ENCODE assay signal across 8 cellular contexts in the genomic region with DNA sequence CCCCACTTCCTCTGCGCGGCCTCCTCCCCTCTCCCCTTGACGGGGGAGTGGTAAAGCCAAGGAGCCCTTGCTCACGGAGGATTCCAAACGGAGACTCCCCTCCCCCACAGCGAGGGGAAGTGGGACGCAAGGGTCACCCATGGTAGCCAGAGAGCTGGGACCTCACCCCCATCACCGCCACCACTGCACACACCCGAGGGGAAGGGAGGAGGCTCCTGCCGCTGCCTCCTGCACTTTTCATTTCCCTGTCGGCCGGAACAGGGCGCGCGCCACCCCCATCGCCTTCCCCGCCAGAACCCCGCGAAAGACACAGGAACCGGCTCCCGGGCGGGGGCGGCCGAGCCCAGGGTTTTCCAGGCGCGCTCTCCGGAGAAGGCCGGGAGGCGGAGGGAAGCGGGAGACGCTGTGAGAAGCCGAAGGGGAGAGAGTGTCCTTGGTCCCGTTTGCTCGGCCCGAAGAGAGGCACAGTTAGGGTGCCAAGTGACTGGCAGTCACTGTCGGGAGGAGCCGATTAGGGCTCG. TPM values are rescaled to one million over a fixed set of nuclear protein-coding genes. Genes with fewer than 3 reads are reported as not detected.
DNase-seq lines count a peak whose midpoint lies in the region; ATAC-seq and TF ChIP-seq lines count a peak whose summit lies in the region.

No MANE protein-coding gene starts in this region.

- H2AFZ ChIP-seq in SK-N-SH (ENCODE audit: low read depth) = peak overlapping the region; percentile 85

- H3K27ac ChIP-seq in SK-N-SH (ENCODE audit: low read depth in 2 of 2, low read length in 1 of 2) = peak overlapping the region in 1 of 2 experiments; percentile 48; a peak in 2 of 4 replicates
- H3K27ac ChIP-seq in iPS DF 6.9 (ENCODE audit: low read length) = no peak overlapping the region

- peak; percentile 17 for ATAC-seq in HG02678 (IDR thresholded peaks at IDR 0.05; ENCODE audit: unreplicated experiment)
- peak; percentile 17 for ATAC-seq in sciatic nerve
- no peak for ATAC-seq in HG02852 (IDR thresholded peaks at IDR 0.05; ENCODE audit: unreplicated experiment)

- H3K27me3 ChIP-seq in SK-N-SH (ENCODE audit: insufficient read depth) (no peaks in the 10 kb centered on the region), iPS DF 6.9 (ENCODE audit: control insufficient read depth, insufficient read depth, low read length) (no peaks in the 10 kb centered on the region)

- no peak for TF ChIP-seq RAD21 in SK-N-SH (IDR thresholded peaks at IDR 0.05; ENCODE audit: low read length)

- no peaks in the 10 kb centered on the region for H3K9me3 ChIP-seq in SK-N-SH
- H3K9me3 ChIP-seq in iPS DF 6.9 (ENCODE audit: control insufficient read depth, insufficient read depth, low read length) = no peaks in the 10 kb centered on the region

- POLR2A ChIA-PET in SK-N-SH (lab: Yijun Ruan, JAX) = interaction anchor here (0.6 to 2.4 kb wide), 2 partner anchors 14 to 1797 kb away, joined by 3 to 5 read pairs; no protein-coding TSS in a partner anchor

- H4K20me1 ChIP-seq in SK-N-SH (ENCODE audit: insufficient read depth) = no peaks in the 10 kb centered on the region

- no peak for TF ChIP-seq EP300 in SK-N-SH (IDR thresholded peaks at IDR 0.05; ENCODE audit: borderline replicate concordance in 1 of 2, low read depth in 1 of 2, low read length in 1 of 2)

- H3K4me2 ChIP-seq in SK-N-SH = peak overlapping the region; percentile 93

- peaks cover 0 to 5% of the 10 kb centered on the region in 2 experiments for H3K36me3 ChIP-seq in SK-N-SH (replicated peaks in 1 of 2; ENCODE audit: control insufficient read depth in 1 of 2, insufficient read depth in 2 of 2, low read length in 1 of 2)
- peaks cover 4% of the 10 kb centered on the region; the same call in 1 of the 2 replicates for H3K36me3 ChIP-seq in iPS DF 6.9 (ENCODE audit: control insufficient read depth, insufficient read depth, low read length)

- peaks cover 23 to 24% of the 10 kb centered on the region in 2 experiments; a peak in 3 of 4 replicates for H3K4me1 ChIP-seq in SK-N-SH (ENCODE audit: control insufficient read depth in 1 of 2, insufficient read depth in 2 of 2, low read depth in 1 of 2, low read length in 1 of 2)
- H3K4me1 ChIP-seq in iPS DF 6.9 (ENCODE audit: control insufficient read depth, insufficient read depth, low read length) = peaks cover 14% of the 10 kb centered on the region

- peaks cover 45% of the 10 kb centered on the region for H3K79me2 ChIP-seq in SK-N-SH (ENCODE audit: insufficient read depth)

- TF ChIP-seq CTCF in SK-N-SH (IDR thresholded peaks at IDR 0.05) (no peak), astrocyte of the cerebellum (IDR thresholded peaks at IDR 0.05; ENCODE audit: low read depth, low read length, missing control alignments) (no peak)

- intact Hi-C loops in sciatic nerve (cut with DNase I) = no loop called here

- CTCF ChIA-PET in SK-N-SH (lab: Yijun Ruan, JAX) = interaction anchor here (1.0 to 10.3 kb wide), 7 partner anchors 19 to 154 kb away, joined by 3 to 96 read pairs (median 8); partner anchors contain the start of genes BYSL, MED20 and TOMM6

- DNase-seq in COR-L47 (lab: John Stamatoyannopoulos, UW) = peak; percentile 14
- DNase-seq in SK-N-SH = peak; percentile 67
- DNase-seq in astrocyte of the cerebellum (ENCODE audit: low read depth) = no peak
- DNase-seq in iPS DF 6.9 (ENCODE audit: low read depth, low spot score) = no peak
- peak; percentile 72 for DNase-seq in sciatic nerve (ENCODE audit: low spot score)
- no peak for DNase-seq in NCI-H524 treated with DMSO at 0.1 percent for 48 hours (lab: John Stamatoyannopoulos, UW)

- in situ Hi-C loops in astrocyte of the cerebellum (cut with HindIII; ENCODE audit: low sequenced_read_pairs) = no loop called here

- no peaks in the 10 kb centered on the region for H3K9me2 ChIP-seq in SK-N-SH

- 3% methylated on average over 35 of the region's 38 CpGs for WGBS in SK-N-SH (ENCODE audit: low lambda C conversion rate)
- WGBS in iPS DF 6.9 (ENCODE audit: insufficient coverage, insufficient read length) = no CpG with 5 or more reads among the region's 38 CpGs

- H3K4me3 ChIP-seq in SK-N-SH (ENCODE audit: low read depth in 2 of 2, low read length in 1 of 2) (peak overlapping the region; percentile 92 to 95), astrocyte of the cerebellum (ENCODE audit: low read depth, low read length) (peak overlapping the region; percentile 91), iPS DF 6.9 (ENCODE audit: low read length) (peak overlapping the region; percentile 71; the same call in 1 of the 2 replicates)

- peaks cover 28% of the 10 kb centered on the region for H3F3A ChIP-seq in SK-N-SH (replicated peaks; ENCODE audit: insufficient read depth)

- H3K9ac ChIP-seq in SK-N-SH = peak overlapping the region; percentile 79

TF ChIP-seq in SK-N-SH, 30 proteins besides CTCF, POLR2A, EP300 and RAD21:
- TF ChIP-seq JUND (IDR thresholded peaks at IDR 0.05) = no peak
- TF ChIP-seq RXRA (IDR thresholded peaks at IDR 0.05; ENCODE audit: borderline replicate concordance, low read depth) = no peak
- TF ChIP-seq, protein P1, sequence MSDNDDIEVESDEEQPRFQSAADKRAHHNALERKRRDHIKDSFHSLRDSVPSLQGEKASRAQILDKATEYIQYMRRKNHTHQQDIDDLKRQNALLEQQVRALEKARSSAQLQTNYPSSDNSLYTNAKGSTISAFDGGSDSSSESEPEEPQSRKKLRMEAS (IDR thresholded peaks at IDR 0.05; ENCODE audit: low read depth) = no peak
- TF ChIP-seq FOXM1 (IDR thresholded peaks at IDR 0.05; ENCODE audit: low read depth) = no peak
- no peak for TF ChIP-seq FOSL2 (IDR thresholded peaks at IDR 0.05; ENCODE audit: borderline replicate concordance, low read depth)
- 0 out of 2 replicates have a peak, but pooled peaks have one; percentile 3 for TF ChIP-seq SMC3 (IDR thresholded peaks at IDR 0.05; ENCODE audit: low read depth, low read length)
- no peak for TF ChIP-seq CHD2 (IDR thresholded peaks at IDR 0.05; ENCODE audit: low read length, partially characterized antibody)
- TF ChIP-seq RFX5 (IDR thresholded peaks at IDR 0.05; ENCODE audit: low read length) = no peak
- peak; percentile 15; the same call in 1 of the 2 replicates for TF ChIP-seq GABPA (IDR thresholded peaks at IDR 0.05; ENCODE audit: low read depth)
- TF ChIP-seq, protein P2, sequence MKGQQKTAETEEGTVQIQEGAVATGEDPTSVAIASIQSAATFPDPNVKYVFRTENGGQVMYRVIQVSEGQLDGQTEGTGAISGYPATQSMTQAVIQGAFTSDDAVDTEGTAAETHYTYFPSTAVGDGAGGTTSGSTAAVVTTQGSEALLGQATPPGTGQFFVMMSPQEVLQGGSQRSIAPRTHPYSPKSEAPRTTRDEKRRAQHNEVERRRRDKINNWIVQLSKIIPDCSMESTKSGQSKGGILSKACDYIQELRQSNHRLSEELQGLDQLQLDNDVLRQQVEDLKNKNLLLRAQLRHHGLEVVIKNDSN (IDR thresholded peaks at IDR 0.05; ENCODE audit: borderline replicate concordance, low read depth) = no peak
- TF ChIP-seq SIN3A (IDR thresholded peaks at IDR 0.05; ENCODE audit: borderline replicate concordance, low read depth, low read length) = 0 out of 2 replicates have a peak, but pooled peaks have one; percentile 24
- no peak for TF ChIP-seq GATA2 (CRISPR knock-in tag; IDR thresholded peaks at IDR 0.05)
- no peak for TF ChIP-seq TAF1 (IDR thresholded peaks at IDR 0.05; ENCODE audit: borderline replicate concordance, low read depth, low read length)
- no peak for TF ChIP-seq ZBTB33 (IDR thresholded peaks at IDR 0.05; ENCODE audit: borderline replicate concordance, low read depth)
- TF ChIP-seq TCF12 (IDR thresholded peaks at IDR 0.05) = no peak
- no peak for TF ChIP-seq RCOR1 (IDR thresholded peaks at IDR 0.05; ENCODE audit: low read length)
- no peak for TF ChIP-seq MEF2A (IDR thresholded peaks at IDR 0.05; ENCODE audit: borderline replicate concordance, low read depth)

RNA-seq across cellular contexts. Expression of gene CCND3, which starts 0.8 kb away (rescaled TPM):
- polyA plus RNA-seq in SK-N-SH (2012; rRNA removed) = 22.4 and 26.6 TPM in 2 replicates
- polyA plus RNA-seq in SK-N-SH (2012; cell fraction: cytosol; rRNA removed) = 16.0 and 24.0 TPM in 2 replicates
- polyA plus RNA-seq in SK-N-SH (2012; cell fraction: nucleus; rRNA removed) = 28.0 and 33.4 TPM in 2 replicates
- total RNA-seq in sciatic nerve = 62.9 TPM

RNA-seq across cellular contexts. Expression of gene BYSL, which starts 19.5 kb away (rescaled TPM):
- 31.1 and 56.0 TPM in 2 replicates for polyA plus RNA-seq in SK-N-SH (2012; rRNA removed)
- 32.4 and 35.9 TPM in 2 replicates for polyA plus RNA-seq in SK-N-SH (2012; cell fraction: cytosol; rRNA removed)
- 54.5 and 56.0 TPM in 2 replicates for polyA plus RNA-seq in SK-N-SH (2012; cell fraction: nucleus; rRNA removed)
- 16.0 TPM for total RNA-seq in sciatic nerve

RNA-seq across cellular contexts. Expression of gene MED20, which starts 19.9 kb away (rescaled TPM):
- 25.1 and 29.6 TPM in 2 replicates for polyA plus RNA-seq in SK-N-SH (2012; rRNA removed)
- polyA plus RNA-seq in SK-N-SH (2012; cell fraction: cytosol; rRNA removed) = 26.4 and 26.6 TPM in 2 replicates
- polyA plus RNA-seq in SK-N-SH (2012; cell fraction: nucleus; rRNA removed) = 21.5 and 25.2 TPM in 2 replicates
- total RNA-seq in sciatic nerve = 14.6 TPM

RNA-seq across cellular contexts. Expression of gene USP49, which starts 45.6 kb away (rescaled TPM):
- 2.4 and 3.7 TPM in 2 replicates for polyA plus RNA-seq in SK-N-SH (2012; rRNA removed)
- 1.2 and 1.4 TPM in 2 replicates for polyA plus RNA-seq in SK-N-SH (2012; cell fraction: cytosol; rRNA removed)
- 13.1 and 13.5 TPM in 2 replicates for polyA plus RNA-seq in SK-N-SH (2012; cell fraction: nucleus; rRNA removed)
- total RNA-seq in sciatic nerve = 6.4 TPM

Comparison
In these comparisons a context has a peak if more than half of its experiments do, and no peak if none do; other contexts are left out.
1. DNase-seq: peak in COR-L47 (single experiment), SK-N-SH (single experiment) and sciatic nerve (single experiment); none in astrocyte of the cerebellum (single experiment), iPS DF 6.9 (single experiment) and NCI-H524 treated with DMSO at 0.1 percent for 48 hours (single experiment).
2. Peak in every context shown above with its lines, with median percentiles within 50 percentile points of each other: H3K4me3 ChIP-seq.